13 cellular contexts compared by ENCODE assay signal in the genomic region with DNA sequence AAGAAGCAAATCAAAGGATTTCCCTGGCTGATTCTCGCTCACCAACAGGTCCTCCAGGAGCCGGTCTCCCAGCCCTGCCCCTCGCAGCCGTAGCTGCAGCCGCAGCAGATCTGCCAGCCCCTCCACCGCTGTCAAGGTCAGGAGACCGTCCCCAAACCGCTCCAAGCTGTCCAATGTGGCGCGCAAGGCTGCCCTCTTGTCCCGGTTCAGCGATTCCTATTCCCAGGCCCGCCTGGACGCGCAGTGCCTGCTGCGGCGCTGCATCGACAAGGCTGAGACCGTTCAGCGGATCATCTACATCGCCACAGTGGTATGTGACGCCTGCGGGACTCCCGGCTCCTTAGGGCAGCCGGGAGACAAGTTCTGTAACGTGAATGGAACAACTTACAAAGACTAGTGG. TPM values are rescaled to one million over a fixed set of nuclear protein-coding genes. Genes with fewer than 3 reads are reported as not detected.
A peak's percentile ranks its signal among the peaks of the same experiment; 100 is the strongest.
DNase-seq lines count a peak whose midpoint lies in the region; TF ChIP-seq lines count a peak whose summit lies in the region.
"Had no signal": no experiment of that assay in that cellular context is flagged by ENCODE, and none has a peak within 500 bp of the region (broad histone marks: within the 10 kb centered on the region; RNA-seq: fewer than 3 reads in every experiment).

No MANE protein-coding gene starts in this region.

- H3K27ac ChIP-seq in adrenal gland, result no peak overlapping the region
- H3K27ac ChIP-seq in mesenchymal stem cell (ENCODE audit: low read length, poor library complexity, severe bottlenecking), result no peak overlapping the region
- H3K27ac ChIP-seq in subcutaneous abdominal adipose tissue (ENCODE audit: low read depth, low read length), result no peak overlapping the region
- H3K27ac ChIP-seq: gastrocnemius medialis, SJSA1 had no signal

- no peak overlapping the region for H4K8ac ChIP-seq in mesenchymal stem cell (ENCODE audit: low read length)

- peak overlapping the region in 1 of 2 experiments; percentile 3 for H3K23ac ChIP-seq in mesenchymal stem cell (ENCODE audit: low read length in 2 of 2)

- peaks cover 10% of the 10 kb centered on the region for H3K79me1 ChIP-seq in mesenchymal stem cell (replicated peaks; ENCODE audit: low read length, poor library complexity, severe bottlenecking)

- H2BK15ac ChIP-seq in mesenchymal stem cell (ENCODE audit: low read depth, poor library complexity, severe bottlenecking), result no peak overlapping the region

- H3K9me3 ChIP-seq in adrenal gland (replicated peaks in 1 of 3) (no peaks in the 10 kb centered on the region), mesenchymal stem cell (ENCODE audit: control insufficient read depth, low read length) (no peaks in the 10 kb centered on the region), subcutaneous abdominal adipose tissue (ENCODE audit: control insufficient read depth in 5 of 5, low read length in 5 of 5) (no peaks in the 10 kb centered on the region)
- H3K9me3 ChIP-seq: gastrocnemius medialis, SJSA1 had no signal

- no peak overlapping the region for H2BK120ac ChIP-seq in mesenchymal stem cell (ENCODE audit: low read depth, low read length)

- H2AK5ac ChIP-seq in mesenchymal stem cell (ENCODE audit: low read length, severe bottlenecking), result no peak overlapping the region

- H3K9ac ChIP-seq in mesenchymal stem cell (ENCODE audit: low read length), result peak overlapping the region; percentile 9
- no peak overlapping the region for H3K9ac ChIP-seq in subcutaneous abdominal adipose tissue (ENCODE audit: low read length in 5 of 5)

- CTCF ChIA-PET in HEK293T (lab: Yijun Ruan, JAX), result no interaction called here

- TF ChIP-seq CTCF in adrenal gland (IDR thresholded peaks at IDR 0.05), result no peak
- TF ChIP-seq CTCF in foreskin fibroblast (IDR thresholded peaks at IDR 0.05; ENCODE audit: low read depth, low read length), result no peak

- peak in 4 of 7 donors; percentile 5 to 23 (median 14) for DNase-seq in adrenal gland
- DNase-seq in foreskin fibroblast, result peak; percentile 9 to 32
- peak; percentile 46 for DNase-seq in mesenchymal stem cell
- DNase-seq in HEK293T (ENCODE audit: extremely low spot score), result no peak
- no peak for DNase-seq in activated T-cell treated with anti-CD3 and anti-CD28 coated beads, Interleukin-2, amount 50 U/mL, for 1 hour
- no peak for DNase-seq in NK-92 (lab: John Stamatoyannopoulos, UW; ENCODE audit: unreplicated experiment)
- DNase-seq: activated CD4-positive, alpha-beta T cell treated with anti-CD3 and anti-CD28 coated beads for 1 hour; gastrocnemius medialis; NCI-H1694 treated with DMSO at 0.1 percent for 48 hours; stimulated activated CD4-positive, alpha-beta T cell treated with anti-CD3 and anti-CD28 coated beads, Interleukin-1b, Interleukin-23, amount 100 ng/mL, for 48 hours; stimulated activated naive B cell treated with anti-CD40 and anti-IgM and Interleukin-4, amounts not matched to agents 10 μg/mL and 1 μg/mL and 100 μg/mL, for 72 hours had no signal

- H2AFZ ChIP-seq in mesenchymal stem cell (ENCODE audit: low read depth, low read length), result no peak overlapping the region

- H3K14ac ChIP-seq in mesenchymal stem cell (ENCODE audit: low read length in 2 of 2), result no peak overlapping the region

- H2BK12ac ChIP-seq in mesenchymal stem cell (ENCODE audit: low read length in 2 of 2), result peak overlapping the region in 1 of 2 experiments; percentile 29

- no peak overlapping the region for H3K4ac ChIP-seq in mesenchymal stem cell (ENCODE audit: low read depth in 1 of 2, low read length in 2 of 2)

- TF ChIP-seq POLR2A in adrenal gland (IDR thresholded peaks at IDR 0.05), result no peak

- peak overlapping the region; percentile 68 for H3K4me2 ChIP-seq in mesenchymal stem cell (ENCODE audit: low read length, poor library complexity, severe bottlenecking)

- POLR2A ChIA-PET in HEK293T (lab: Yijun Ruan, JAX), result no interaction called here

- peak overlapping the region in 1 of 2 experiments; percentile 40 for H3K18ac ChIP-seq in mesenchymal stem cell (ENCODE audit: low read depth in 1 of 2, low read length in 2 of 2)

- H3K27me3 ChIP-seq in adrenal gland (no peaks in the 10 kb centered on the region), mesenchymal stem cell (ENCODE audit: control insufficient read depth in 1 of 2, insufficient read depth in 1 of 2, low read length in 2 of 2) (peaks cover 0 to 4% of the 10 kb centered on the region in 2 experiments), subcutaneous abdominal adipose tissue (ENCODE audit: control insufficient read depth in 5 of 5, insufficient read depth in 4 of 5, low read length in 5 of 5) (peaks cover 2 to 8% (median 3%) of the 10 kb centered on the region in 5 donors)

- WGBS in adrenal gland, 4 donors, result 11 to 22% (median 15%) methylated on average over 19 to 26 of the region's 26 CpGs
- 8% methylated on average over 25 of the region's 26 CpGs for WGBS in mesenchymal stem cell

- H3K4me3 ChIP-seq in adrenal gland (no peak overlapping the region), foreskin fibroblast (ENCODE audit: low read depth in 1 of 2, low read length in 2 of 2) (no peak overlapping the region), mesenchymal stem cell (ENCODE audit: insufficient read depth in 1 of 2, low read depth in 1 of 2, low read length in 2 of 2) (peak overlapping the region; percentile 42 to 67), subcutaneous abdominal adipose tissue (ENCODE audit: low read depth in 1 of 5, low read length in 5 of 5) (peak overlapping the region in 3 of 5 donors; percentile 3 to 34 (median 13))
- H3K4me3 ChIP-seq: SJSA1 had no signal

- H4K91ac ChIP-seq in mesenchymal stem cell (ENCODE audit: low read length), result no peak overlapping the region

- intact Hi-C loops in adrenal gland (cut with DNase I), result no loop called here

- no peak overlapping the region for H2BK5ac ChIP-seq in mesenchymal stem cell (ENCODE audit: low read depth, low read length, poor library complexity, severe bottlenecking)

- H3K36me3 ChIP-seq in adrenal gland (replicated peaks in 1 of 2), result no peaks in the 10 kb centered on the region
- H3K36me3 ChIP-seq in mesenchymal stem cell (ENCODE audit: control insufficient read depth in 1 of 2, insufficient read depth in 2 of 2, low read depth in 1 of 2, low read length in 2 of 2), result peaks cover 0 to 67% of the 10 kb centered on the region in 2 experiments
- H3K36me3 ChIP-seq in subcutaneous abdominal adipose tissue (ENCODE audit: control insufficient read depth in 5 of 5, insufficient read depth in 5 of 5, low read length in 5 of 5), result peaks cover 0 to 8% (median 0%) of the 10 kb centered on the region in 5 donors
- H3K36me3 ChIP-seq: gastrocnemius medialis, SJSA1 had no signal

- H3K4me1 ChIP-seq in adrenal gland (replicated peaks in 1 of 2), result no peaks in the 10 kb centered on the region
- peaks cover 4% of the 10 kb centered on the region for H3K4me1 ChIP-seq in mesenchymal stem cell (ENCODE audit: control insufficient read depth, insufficient read depth, low read depth, low read length)
- peaks cover 0 to 9% (median 5%) of the 10 kb centered on the region in 5 donors for H3K4me1 ChIP-seq in subcutaneous abdominal adipose tissue (ENCODE audit: control insufficient read depth in 5 of 5, insufficient read depth in 5 of 5, low read length in 5 of 5)
- H3K4me1 ChIP-seq: gastrocnemius medialis, SJSA1 had no signal

TF ChIP-seq in HEK293T, 16 proteins besides CTCF, POLR2A, EP300 and RAD21:
- TF ChIP-seq L3MBTL2 (conservative IDR thresholded peaks at IDR 0.05), result no peak
- TF ChIP-seq NFRKB (IDR thresholded peaks at IDR 0.05), result no peak
- TF ChIP-seq HDGF (IDR thresholded peaks at IDR 0.05; ENCODE audit: borderline replicate concordance), result no peak
- no peak for TF ChIP-seq BHLHE40 (IDR thresholded peaks at IDR 0.05; ENCODE audit: borderline replicate concordance)
- TF ChIP-seq FOXM1 (IDR thresholded peaks at IDR 0.05; ENCODE audit: borderline replicate concordance), result no peak
- TF ChIP-seq FOXA1 (IDR thresholded peaks at IDR 0.05), result no peak
- TF ChIP-seq ARNT (IDR thresholded peaks at IDR 0.05), result no peak
- no peak for TF ChIP-seq FOXK2 (IDR thresholded peaks at IDR 0.05)
- TF ChIP-seq SP1 (IDR thresholded peaks at IDR 0.05), result no peak
- TF ChIP-seq CTBP1 (IDR thresholded peaks at IDR 0.05; ENCODE audit: borderline replicate concordance), result no peak
- no peak for TF ChIP-seq TARDBP (IDR thresholded peaks at IDR 0.05)
- TF ChIP-seq ELF4 (IDR thresholded peaks at IDR 0.05), result no peak
- TF ChIP-seq, protein P1, sequence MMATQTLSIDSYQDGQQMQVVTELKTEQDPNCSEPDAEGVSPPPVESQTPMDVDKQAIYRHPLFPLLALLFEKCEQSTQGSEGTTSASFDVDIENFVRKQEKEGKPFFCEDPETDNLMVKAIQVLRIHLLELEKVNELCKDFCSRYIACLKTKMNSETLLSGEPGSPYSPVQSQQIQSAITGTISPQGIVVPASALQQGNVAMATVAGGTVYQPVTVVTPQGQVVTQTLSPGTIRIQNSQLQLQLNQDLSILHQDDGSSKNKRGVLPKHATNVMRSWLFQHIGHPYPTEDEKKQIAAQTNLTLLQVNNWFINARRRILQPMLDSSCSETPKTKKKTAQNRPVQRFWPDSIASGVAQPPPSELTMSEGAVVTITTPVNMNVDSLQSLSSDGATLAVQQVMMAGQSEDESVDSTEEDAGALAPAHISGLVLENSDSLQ (IDR thresholded peaks at IDR 0.05), result no peak

RNA-seq across cellular contexts. Expression of a gene that starts 25.6 kb away (rescaled TPM):
- total RNA-seq in adrenal gland, result 10 to 100 TPM in 6 of 8 donors, 1 to 10 TPM in 2; 4.2 to 29.2 (median 15.3) TPM
- 1 to 10 TPM; 2.5 to 5.6 (median 2.5) TPM for polyA plus RNA-seq in adrenal gland
- 11.7 TPM for polyA plus RNA-seq in mesenchymal stem cell (2013, experiment 1 of 2)
- polyA plus RNA-seq in mesenchymal stem cell (2013, experiment 2 of 2), result 11.5 TPM

RNA-seq across cellular contexts. Expression of a gene that starts 38.6 kb away (rescaled TPM):
- 10 to 100 TPM; 11.1 to 55.3 (median 32.7) TPM for total RNA-seq in adrenal gland
- 10 to 100 TPM in 2 of 3 donors, 1 to 10 TPM in 1; 7.7 to 41.2 (median 11.2) TPM for polyA plus RNA-seq in adrenal gland
- 60.9 TPM for polyA plus RNA-seq in mesenchymal stem cell (2013, experiment 1 of 2)
- polyA plus RNA-seq in mesenchymal stem cell (2013, experiment 2 of 2), result 65.6 TPM

RNA-seq across cellular contexts. Expression of a gene that starts 56.6 kb away (rescaled TPM):
- under 1 TPM in 6 of 8 donors, not detected in 2; 0.14 to 0.44 (median 0.20) TPM for total RNA-seq in adrenal gland
- 1 to 10 TPM in 1 of 3 donors, under 1 TPM in 2; 0.37 to 1.0 (median 0.54) TPM for polyA plus RNA-seq in adrenal gland
- polyA plus RNA-seq in mesenchymal stem cell (2013, experiment 1 of 2), result 0.15 TPM
- 0.18 TPM for polyA plus RNA-seq in mesenchymal stem cell (2013, experiment 2 of 2)

Comparison
In these comparisons a context has a peak if more than half of its experiments do, and no peak if none do; other contexts are left out.
1. DNase-seq: peak in adrenal gland (4 of 7), foreskin fibroblast (2 of 2) and mesenchymal stem cell (single experiment); none in HEK293T (single experiment), activated T-cell treated with anti-CD3 and anti-CD28 coated beads, Interleukin-2, amount 50 U/mL, for 1 hour (single experiment) and NK-92 (single experiment).
2. H3K4me3 ChIP-seq: peak in mesenchymal stem cell (2 of 2) and subcutaneous abdominal adipose tissue (3 of 5); none in adrenal gland (0 of 4) and foreskin fibroblast (0 of 2).